In the genomic region with DNA sequence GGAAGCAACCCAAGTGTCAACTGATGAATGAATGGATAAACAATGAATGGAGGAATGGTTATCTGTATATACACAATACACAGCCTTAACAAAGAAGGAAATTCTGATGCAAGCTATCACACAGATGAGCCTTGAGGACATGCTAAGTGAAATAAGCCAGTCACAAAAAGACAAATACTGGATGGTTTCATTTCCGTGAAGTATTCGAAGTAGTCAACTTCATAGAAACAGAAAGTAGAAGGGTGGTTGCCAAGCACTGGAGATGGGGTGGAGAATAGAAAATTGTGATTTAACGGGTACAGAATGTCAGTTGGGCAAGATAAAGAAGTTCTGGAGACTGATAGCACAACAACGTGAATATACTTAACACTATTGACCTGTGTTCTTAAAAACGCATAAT, we compare ENCODE assay signal across 21 cellular contexts. TPM values are rescaled to one million over a fixed set of nuclear protein-coding genes. Genes with fewer than 3 reads are reported as not detected.
A peak's percentile ranks its signal among the peaks of the same experiment; 100 is the strongest.
DNase-seq lines count a peak whose midpoint lies in the region; ATAC-seq and TF ChIP-seq lines count a peak whose summit lies in the region.
"Had no signal": no experiment of that assay in that cellular context is flagged by ENCODE, and none has a peak within 500 bp of the region (broad histone marks: within the 10 kb centered on the region; RNA-seq: fewer than 3 reads in every experiment).

No MANE protein-coding gene starts in this region.

- no peak for TF ChIP-seq CTCF in osteoblast (IDR thresholded peaks at IDR 0.05; ENCODE audit: extremely low read depth, low read depth, low read length)
- no peak for TF ChIP-seq CTCF in upper lobe of left lung (IDR thresholded peaks at IDR 0.05)

- H3K9me3 Mint-ChIP-seq in activated naive CD8-positive, alpha-beta T cell treated with anti-CD3 and anti-CD28 coated beads for 36 hours = no peaks in the 10 kb centered on the region
- no peaks in the 10 kb centered on the region for H3K9me3 Mint-ChIP-seq in activated naive CD8-positive, alpha-beta T cell treated with anti-CD3 and anti-CD28 coated beads, Interleukin-2, amount 50 U/mL, for 24 hours
- no peaks in the 10 kb centered on the region for H3K9me3 Mint-ChIP-seq in activated CD4-positive, alpha-beta memory T cell treated with anti-CD3 and anti-CD28 coated beads for 36 hours
- H3K9me3 Mint-ChIP-seq: stimulated activated naive CD8-positive, alpha-beta T cell treated with anti-CD3 and anti-CD28 coated beads, Interleukin-15, Interleukin-2, amounts not matched to agents 100 ng/mL and 50 ng/mL, for 24 hours had no signal

- no peak overlapping the region for H3K4me3 Mint-ChIP-seq in activated naive CD8-positive, alpha-beta T cell treated with anti-CD3 and anti-CD28 coated beads for 36 hours
- H3K4me3 Mint-ChIP-seq in activated naive CD8-positive, alpha-beta T cell treated with anti-CD3 and anti-CD28 coated beads, Interleukin-2, amount 50 U/mL, for 24 hours = no peak overlapping the region
- H3K4me3 Mint-ChIP-seq in activated CD4-positive, alpha-beta memory T cell treated with anti-CD3 and anti-CD28 coated beads for 36 hours = no peak overlapping the region
- H3K4me3 Mint-ChIP-seq: stimulated activated naive CD8-positive, alpha-beta T cell treated with anti-CD3 and anti-CD28 coated beads, Interleukin-15, Interleukin-2, amounts not matched to agents 100 ng/mL and 50 ng/mL, for 24 hours had no signal

- H3K4me1 ChIP-seq in osteoblast (ENCODE audit: insufficient read depth, low read length) (no peaks in the 10 kb centered on the region), upper lobe of left lung (no peaks in the 10 kb centered on the region)
- H3K4me1 ChIP-seq: transverse colon had no signal

- POLR2A ChIA-PET in activated CD4-positive, alpha-beta memory T cell treated with anti-CD3 and anti-CD28 coated beads for 36 hours (lab: Charles Lee) = interaction anchor here (1.1 kb wide), 1 partner anchor 56 kb away, joined by 5 read pairs; a partner anchor contains a TSS

- DNase-seq in activated naive CD8-positive, alpha-beta T cell treated with anti-CD3 and anti-CD28 coated beads for 36 hours = no peak
- no peak for DNase-seq in activated naive CD8-positive, alpha-beta T cell treated with anti-CD3 and anti-CD28 coated beads, Interleukin-2, amount 50 U/mL, for 24 hours
- no peak for DNase-seq in activated CD4-positive, alpha-beta memory T cell treated with anti-CD3 and anti-CD28 coated beads for 36 hours
- DNase-seq in osteoblast (ENCODE audit: insufficient read length, low spot score, missing footprints) = no peak
- DNase-seq in NCI-H2196 treated with DMSO at 0.1 percent for 48 hours (lab: John Stamatoyannopoulos, UW; ENCODE audit: unreplicated experiment) = no peak
- DNase-seq in upper lobe of left lung = no peak
- DNase-seq: activated CD4-positive, alpha-beta T cell treated with anti-CD3 and anti-CD28 coated beads, Interleukin-2, amount 50 U/mL, for 48 hours; anterior cingulate cortex; NCI-H1436; NCI-H2171; NCI-H526 treated with DMSO at 0.1 percent for 48 hours; SHP77; SW 1271; transverse colon had no signal

- peak overlapping the region; percentile 31 for H3K27ac Mint-ChIP-seq in activated naive CD8-positive, alpha-beta T cell treated with anti-CD3 and anti-CD28 coated beads for 36 hours
- H3K27ac Mint-ChIP-seq in activated naive CD8-positive, alpha-beta T cell treated with anti-CD3 and anti-CD28 coated beads, Interleukin-2, amount 50 U/mL, for 24 hours = no peak overlapping the region
- peak overlapping the region; percentile 34 for H3K27ac Mint-ChIP-seq in activated CD4-positive, alpha-beta memory T cell treated with anti-CD3 and anti-CD28 coated beads for 36 hours
- H3K27ac Mint-ChIP-seq: stimulated activated naive CD8-positive, alpha-beta T cell treated with anti-CD3 and anti-CD28 coated beads, Interleukin-15, Interleukin-2, amounts not matched to agents 100 ng/mL and 50 ng/mL, for 24 hours had no signal

- ATAC-seq in activated naive CD8-positive, alpha-beta T cell treated with anti-CD3 and anti-CD28 coated beads, Interleukin-2, amount 50 U/mL, for 24 hours = no peak
- ATAC-seq in HG02885 (IDR thresholded peaks at IDR 0.05; ENCODE audit: poor library complexity, unreplicated experiment) = peak; percentile 59
- no peak for ATAC-seq in upper lobe of left lung (ENCODE audit: low FRiP score in 2 of 2)
- ATAC-seq in HG03442 (IDR thresholded peaks at IDR 0.05; ENCODE audit: unreplicated experiment) = no peak

- H3K36me3 Mint-ChIP-seq in activated naive CD8-positive, alpha-beta T cell treated with anti-CD3 and anti-CD28 coated beads for 36 hours = peaks cover 70% of the 10 kb centered on the region
- H3K36me3 Mint-ChIP-seq in activated naive CD8-positive, alpha-beta T cell treated with anti-CD3 and anti-CD28 coated beads, Interleukin-2, amount 50 U/mL, for 24 hours (ENCODE audit: low read depth) = peaks cover 81% of the 10 kb centered on the region
- peaks cover 61% of the 10 kb centered on the region for H3K36me3 Mint-ChIP-seq in activated CD4-positive, alpha-beta memory T cell treated with anti-CD3 and anti-CD28 coated beads for 36 hours

- H4K20me1 ChIP-seq in osteoblast (ENCODE audit: insufficient read depth, low read length) = no peaks in the 10 kb centered on the region

- no peaks in the 10 kb centered on the region for H3K79me2 ChIP-seq in osteoblast (ENCODE audit: insufficient read depth, low read length)

- H3K27me3 ChIP-seq in osteoblast (ENCODE audit: insufficient read depth, low read length) (no peaks in the 10 kb centered on the region), upper lobe of left lung (no peaks in the 10 kb centered on the region)
- H3K27me3 ChIP-seq: neutrophil, transverse colon had no signal

- H3K27ac ChIP-seq in osteoblast (ENCODE audit: low read depth, low read length) (no peak overlapping the region), upper lobe of left lung (no peak overlapping the region)
- H3K27ac ChIP-seq: HL-60, neutrophil, skin epidermis, transverse colon had no signal

- 69 to 76% methylated on average over 5 of the region's 5 CpGs for WGBS in upper lobe of left lung, 2 donors

- peaks cover 10% of the 10 kb centered on the region for H3K36me3 ChIP-seq in osteoblast (ENCODE audit: insufficient read depth, low read length)
- no peaks in the 10 kb centered on the region for H3K36me3 ChIP-seq in upper lobe of left lung
- H3K36me3 ChIP-seq: transverse colon had no signal

- no peaks in the 10 kb centered on the region for H3K9me3 ChIP-seq in osteoblast (ENCODE audit: low read depth, low read length)
- H3K9me3 ChIP-seq in upper lobe of left lung = no peaks in the 10 kb centered on the region
- H3K9me3 ChIP-seq: HAP-1, neutrophil, transverse colon had no signal

- no peaks in the 10 kb centered on the region for H3K27me3 Mint-ChIP-seq in activated naive CD8-positive, alpha-beta T cell treated with anti-CD3 and anti-CD28 coated beads for 36 hours
- H3K27me3 Mint-ChIP-seq in activated naive CD8-positive, alpha-beta T cell treated with anti-CD3 and anti-CD28 coated beads, Interleukin-2, amount 50 U/mL, for 24 hours = no peaks in the 10 kb centered on the region
- no peaks in the 10 kb centered on the region for H3K27me3 Mint-ChIP-seq in activated CD4-positive, alpha-beta memory T cell treated with anti-CD3 and anti-CD28 coated beads for 36 hours
- H3K27me3 Mint-ChIP-seq: stimulated activated naive CD8-positive, alpha-beta T cell treated with anti-CD3 and anti-CD28 coated beads, Interleukin-15, Interleukin-2, amounts not matched to agents 100 ng/mL and 50 ng/mL, for 24 hours had no signal

- no peak for TF ChIP-seq EP300 in upper lobe of left lung (IDR thresholded peaks at IDR 0.05)

- H3K4me3 ChIP-seq in osteoblast (ENCODE audit: insufficient read depth, low read length) (no peak overlapping the region), upper lobe of left lung (no peak overlapping the region)
- H3K4me3 ChIP-seq: HAP-1, skin epidermis, transverse colon had no signal

- intact Hi-C loops in activated CD4-positive, alpha-beta memory T cell treated with anti-CD3 and anti-CD28 coated beads for 36 hours (cut with micrococcal nuclease) = loop anchor here (2.0 to 5.0 kb wide), 3 partner anchors 29 to 58 kb away; a partner anchor contains a TSS

- H3K4me2 ChIP-seq in osteoblast (ENCODE audit: insufficient read depth, low read length) = no peak overlapping the region

- H2AFZ ChIP-seq in osteoblast (ENCODE audit: low read length) = peak overlapping the region; percentile 21

- peaks cover 8% of the 10 kb centered on the region for H3K4me1 Mint-ChIP-seq in activated naive CD8-positive, alpha-beta T cell treated with anti-CD3 and anti-CD28 coated beads for 36 hours
- H3K4me1 Mint-ChIP-seq in activated naive CD8-positive, alpha-beta T cell treated with anti-CD3 and anti-CD28 coated beads, Interleukin-2, amount 50 U/mL, for 24 hours = peaks cover 7% of the 10 kb centered on the region
- H3K4me1 Mint-ChIP-seq in activated CD4-positive, alpha-beta memory T cell treated with anti-CD3 and anti-CD28 coated beads for 36 hours (ENCODE audit: low read depth) = peaks cover 25% of the 10 kb centered on the region

- TF ChIP-seq POLR2A in upper lobe of left lung (IDR thresholded peaks at IDR 0.05) = no peak

- CTCF ChIA-PET in activated CD4-positive, alpha-beta memory T cell treated with anti-CD3 and anti-CD28 coated beads for 36 hours (lab: Charles Lee) = interaction anchor here (1.0 to 1.5 kb wide), 2 partner anchors 10 to 442 kb away, joined by 4 to 5 read pairs; no protein-coding TSS in a partner anchor

RNA-seq across cellular contexts. Expression of a gene that starts 28.2 kb away (rescaled TPM):
- total RNA-seq in activated naive CD8-positive, alpha-beta T cell treated with anti-CD3 and anti-CD28 coated beads for 36 hours = 10 to 100 TPM; 75.0 to 77.9 TPM
- total RNA-seq in activated CD4-positive, alpha-beta memory T cell treated with anti-CD3 and anti-CD28 coated beads for 36 hours = 10 to 100 TPM; 82.7 to 87.6 TPM
- 5.1 and 6.8 TPM in 2 replicates for total RNA-seq in osteoblast
- 1 to 10 TPM in 4 of 6 donors, under 1 TPM in 1, not detected in 1; 0.44 to 5.5 (median 3.5) TPM for total RNA-seq in upper lobe of left lung

RNA-seq across cellular contexts. Expression of a gene that starts 56.2 kb away (rescaled TPM):
- total RNA-seq in activated naive CD8-positive, alpha-beta T cell treated with anti-CD3 and anti-CD28 coated beads for 36 hours = 10 to 100 TPM; 17.7 to 18.1 TPM
- 10 to 100 TPM; 23.1 to 27.1 TPM for total RNA-seq in activated CD4-positive, alpha-beta memory T cell treated with anti-CD3 and anti-CD28 coated beads for 36 hours
- 15.6 and 16.6 TPM in 2 replicates for total RNA-seq in osteoblast
- total RNA-seq in upper lobe of left lung = 10 to 100 TPM in 5 of 6 donors, 1 to 10 TPM in 1; 7.0 to 21.0 (median 13.3) TPM

RNA-seq across cellular contexts. Expression of a gene that starts 56.4 kb away (rescaled TPM):
- 10 to 100 TPM; 72.0 to 72.2 TPM for total RNA-seq in activated naive CD8-positive, alpha-beta T cell treated with anti-CD3 and anti-CD28 coated beads for 36 hours
- 10 to 100 TPM; 54.0 to 54.4 TPM for total RNA-seq in activated CD4-positive, alpha-beta memory T cell treated with anti-CD3 and anti-CD28 coated beads for 36 hours
- total RNA-seq in osteoblast (56.0 and 59.4 TPM in 2 replicates), upper lobe of left lung (10 to 100 TPM in 4 of 6 donors, 1 to 10 TPM in 2; 7.0 to 25.5 (median 15.0) TPM)
